ENCODE assay signal across 28 cellular contexts in genomic region chr7:32103361-32103760, GRCh38. TPM values are rescaled to one million over a fixed set of nuclear protein-coding genes. Genes with fewer than 3 reads are reported as not detected.
"Had no signal": no experiment of that assay in that cellular context is flagged by ENCODE, and none has a peak within 500 bp of the region (broad histone marks: within the 10 kb centered on the region; RNA-seq: fewer than 3 reads in every experiment).

No MANE protein-coding gene starts in this region.

- DNase-seq: activated CD4-positive, alpha-beta T cell treated with anti-CD3 and anti-CD28 coated beads for 1 hour; activated CD4-positive, alpha-beta T cell treated with anti-CD3 and anti-CD28 coated beads, Interleukin-2, amount 10 ng/mL, durations not matched to agents 7 days and 5 days; activated CD4-positive, alpha-beta T cell treated with anti-CD3 and anti-CD28 coated beads, Interleukin-2, amount 50 U/mL, for 48 hours; activated CD4-positive, CD25-positive, alpha-beta regulatory T cell; activated CD8-positive, alpha-beta T cell treated with anti-CD3 and anti-CD28 coated beads, Interleukin-2, amount 10 ng/mL, durations not matched to agents 7 days and 5 days; activated gamma-delta T cell; activated naive CD4-positive, alpha-beta T cell treated with Interleukin-2 at 50 U/mL for 16 hours; activated naive CD8-positive, alpha-beta T cell treated with anti-CD3 and anti-CD28 coated beads, Interleukin-2, amount 10 ng/mL, durations not matched to agents 7 days and 5 days; activated T-cell treated with anti-CD3 and anti-CD28 coated beads, Interleukin-2, amount 50 U/mL, for 24 hours; amygdala; NCI-H1105; NCI-H1417 treated with DMSO at 0.1 percent for 48 hours; NCI-H187 treated with DMSO at 0.1 percent for 48 hours; NCI-H2081; NCI-H345; NCI-H524 treated with DMSO at 0.1 percent for 48 hours; Peyer's patch; SW 1271; T-helper 1 cell; T-helper 2 cell; T-helper 9 cell had no signal

- H3K27me3 Mint-ChIP-seq: activated CD4-positive, alpha-beta T cell treated with anti-CD3 and anti-CD28 coated beads, Interleukin-2, amount 10 ng/mL, durations not matched to agents 7 days and 5 days; activated naive CD4-positive, alpha-beta T cell treated with anti-CD3 and anti-CD28 coated beads, Interleukin-2, amount 50 U/mL, for 24 hours; activated naive CD8-positive, alpha-beta T cell treated with anti-CD3 and anti-CD28 coated beads, Interleukin-2, amount 10 ng/mL, durations not matched to agents 7 days and 5 days; activated T-cell treated with anti-CD3 and anti-CD28 coated beads, Interleukin-2, amount 50 U/mL, for 24 hours had no signal

- H3K27me3 ChIP-seq: ascending aorta, Peyer's patch had no signal

- H3K4me3 Mint-ChIP-seq: activated CD4-positive, alpha-beta T cell treated with anti-CD3 and anti-CD28 coated beads, Interleukin-2, amount 10 ng/mL, durations not matched to agents 7 days and 5 days; activated CD8-positive, alpha-beta T cell treated with anti-CD3 and anti-CD28 coated beads, Interleukin-2, amount 10 ng/mL, durations not matched to agents 7 days and 5 days; activated naive CD4-positive, alpha-beta T cell treated with anti-CD3 and anti-CD28 coated beads, Interleukin-2, amount 50 U/mL, for 24 hours; activated naive CD8-positive, alpha-beta T cell treated with anti-CD3 and anti-CD28 coated beads, Interleukin-2, amount 10 ng/mL, durations not matched to agents 7 days and 5 days; activated T-cell treated with anti-CD3 and anti-CD28 coated beads, Interleukin-2, amount 50 U/mL, for 24 hours had no signal

- H3K4me1 Mint-ChIP-seq: activated CD4-positive, alpha-beta T cell treated with anti-CD3 and anti-CD28 coated beads, Interleukin-2, amount 10 ng/mL, durations not matched to agents 7 days and 5 days; activated naive CD4-positive, alpha-beta T cell treated with anti-CD3 and anti-CD28 coated beads, Interleukin-2, amount 50 U/mL, for 24 hours; activated naive CD8-positive, alpha-beta T cell treated with anti-CD3 and anti-CD28 coated beads, Interleukin-2, amount 10 ng/mL, durations not matched to agents 7 days and 5 days had no signal

- H3K4me1 ChIP-seq: ascending aorta, Peyer's patch had no signal

- H3K9ac ChIP-seq: KMS-11 had no signal

- H3K36me3 ChIP-seq: ascending aorta, Peyer's patch had no signal

- H3K4me3 ChIP-seq: ascending aorta, Peyer's patch had no signal

- H3K4me2 ChIP-seq: KMS-11 had no signal

- H3K27ac Mint-ChIP-seq: activated CD4-positive, alpha-beta T cell treated with anti-CD3 and anti-CD28 coated beads, Interleukin-2, amount 10 ng/mL, durations not matched to agents 7 days and 5 days; activated CD8-positive, alpha-beta T cell treated with anti-CD3 and anti-CD28 coated beads, Interleukin-2, amount 10 ng/mL, durations not matched to agents 7 days and 5 days; activated naive CD4-positive, alpha-beta T cell treated with anti-CD3 and anti-CD28 coated beads, Interleukin-2, amount 50 U/mL, for 24 hours; activated naive CD8-positive, alpha-beta T cell treated with anti-CD3 and anti-CD28 coated beads, Interleukin-2, amount 10 ng/mL, durations not matched to agents 7 days and 5 days; activated T-cell treated with anti-CD3 and anti-CD28 coated beads, Interleukin-2, amount 50 U/mL, for 24 hours; activated T-helper 2 cell treated with anti-CD3 and anti-CD28 coated beads, Interferon-gamma antibody, Interleukin-2, Interleukin-4, amounts not matched to agents 10 μg/mL and 5 μg/mL and 100 μg/mL, durations not matched to agents 14 hours and 24 hours and 36 hours had no signal

- ATAC-seq: activated CD8-positive, alpha-beta T cell treated with anti-CD3 and anti-CD28 coated beads, Interleukin-2, amount 10 ng/mL, durations not matched to agents 7 days and 5 days had no signal

- H3K27ac ChIP-seq: ascending aorta, KMS-11, Peyer's patch, RWPE1, VCaP had no signal

- H3K9me3 ChIP-seq: ascending aorta, Peyer's patch had no signal

- H3K36me3 Mint-ChIP-seq: activated naive CD4-positive, alpha-beta T cell treated with anti-CD3 and anti-CD28 coated beads, Interleukin-2, amount 50 U/mL, for 24 hours; activated naive CD8-positive, alpha-beta T cell treated with anti-CD3 and anti-CD28 coated beads, Interleukin-2, amount 10 ng/mL, durations not matched to agents 7 days and 5 days had no signal

RNA-seq across cellular contexts. Expression of gene PDE1C, which starts 33.2 kb away (rescaled TPM):
- total RNA-seq: activated CD4-positive, alpha-beta T cell treated with anti-CD3 and anti-CD28 coated beads, Interleukin-2, amount 10 ng/mL, durations not matched to agents 7 days and 5 days; activated CD8-positive, alpha-beta T cell treated with anti-CD3 and anti-CD28 coated beads, Interleukin-2, amount 10 ng/mL, durations not matched to agents 7 days and 5 days; activated naive CD8-positive, alpha-beta T cell treated with anti-CD3 and anti-CD28 coated beads, Interleukin-2, amount 10 ng/mL, durations not matched to agents 7 days and 5 days; activated T-helper 2 cell treated with anti-CD3 and anti-CD28 coated beads, Interferon-gamma antibody, Interleukin-2, Interleukin-4, amounts not matched to agents 10 μg/mL and 5 μg/mL and 100 μg/mL, durations not matched to agents 14 hours and 24 hours and 36 hours; LHCN-M2 had no signal
